8 cellular contexts compared by ENCODE assay signal in genomic region chr4:76984127-76984526, GRCh38. TPM values are rescaled to one million over a fixed set of nuclear protein-coding genes. Genes with fewer than 3 reads are reported as not detected.
DNase-seq lines count a peak whose midpoint lies in the region; ATAC-seq and TF ChIP-seq lines count a peak whose summit lies in the region.

No MANE protein-coding gene starts in this region.

- peaks cover 35% of the 10 kb centered on the region for H3K4me1 Mint-ChIP-seq in Caco-2 (ENCODE audit: low read depth, unreplicated experiment)

- no CpG with 5 or more reads among the region's 3 CpGs for WGBS in trophoblast cell (ENCODE audit: extremely low coverage, insufficient coverage, insufficient read length)

- H3K9me3 Mint-ChIP-seq in Caco-2 (ENCODE audit: unreplicated experiment) = peaks cover 3% of the 10 kb centered on the region

- H3K27ac ChIP-seq in dorsolateral prefrontal cortex (peak overlapping the region in 30 of 59 donors; percentile 3 to 82 (median 46)), trophoblast cell (ENCODE audit: low read depth, low read length) (peak overlapping the region; percentile 87)

- no peak overlapping the region for H3K23ac ChIP-seq in trophoblast cell (ENCODE audit: low read length)

- H3K27ac Mint-ChIP-seq in Caco-2 (ENCODE audit: unreplicated experiment) = no peak overlapping the region

- H3K9me3 ChIP-seq in Caco-2 (no peaks in the 10 kb centered on the region), trophoblast cell (ENCODE audit: insufficient read depth, low read depth, low read length) (no peaks in the 10 kb centered on the region)

- no peak overlapping the region for H2BK12ac ChIP-seq in trophoblast cell (ENCODE audit: low read length)

- H3K4me2 ChIP-seq in trophoblast cell (ENCODE audit: low read length) = no peak overlapping the region

- H2BK120ac ChIP-seq in trophoblast cell (ENCODE audit: insufficient read depth, low read length, poor library complexity) = no peak overlapping the region

- peaks cover 16% of the 10 kb centered on the region for H3K79me1 ChIP-seq in trophoblast cell (ENCODE audit: low read length)

- H3K36me3 ChIP-seq in Caco-2 (ENCODE audit: control insufficient read depth, insufficient read depth, low read length) = no peaks in the 10 kb centered on the region
- H3K36me3 ChIP-seq in trophoblast cell (ENCODE audit: control insufficient read depth in 1 of 2, insufficient read depth in 2 of 2, low read length in 2 of 2) = peaks cover 0 to 4% of the 10 kb centered on the region in 2 experiments

- no peak overlapping the region for H2AFZ ChIP-seq in trophoblast cell (ENCODE audit: insufficient read depth, low read length, poor library complexity)

- H4K8ac ChIP-seq in trophoblast cell (ENCODE audit: low read depth, low read length) = no peak overlapping the region

- H2AK5ac ChIP-seq in trophoblast cell (ENCODE audit: low read length) = no peak overlapping the region

- H3K4me3 ChIP-seq in Caco-2 (ENCODE audit: low read depth, low read length) (no peak overlapping the region), dorsolateral prefrontal cortex (no peak overlapping the region), trophoblast cell (ENCODE audit: low read depth, low read length) (no peak overlapping the region)

- CTCF ChIA-PET in Caco-2 (lab: Charles Lee) = interaction anchor here (0.6 kb wide), 1 partner anchor 35 kb away, joined by 3 read pairs; the partner anchor contains the start of gene SEPTIN11

- H4K91ac ChIP-seq in trophoblast cell (ENCODE audit: low read depth, low read length) = no peak overlapping the region

- peak; percentile 51 for ATAC-seq in GM21381 (IDR thresholded peaks at IDR 0.05; ENCODE audit: unreplicated experiment)

- TF ChIP-seq CTCF in Caco-2 (IDR thresholded peaks at IDR 0.05; ENCODE audit: insufficient read depth in 1 of 2, low read depth in 1 of 2, low read length in 1 of 2, severe bottlenecking in 1 of 2, unreplicated experiment in 1 of 2) = peak; percentile 9 to 12
- TF ChIP-seq CTCF in dorsolateral prefrontal cortex (IDR thresholded peaks at IDR 0.05 in 54 of 56, conservative IDR thresholded peaks at IDR 0.05 in 2 of 56; ENCODE audit: low read depth in 1 of 56, partially characterized antibody in 56 of 56) = peak in 21 of 56 donors; percentile 7 to 39 (median 15)

- H3K36me3 Mint-ChIP-seq in Caco-2 (ENCODE audit: insufficient read depth, unreplicated experiment) = peaks cover 12% of the 10 kb centered on the region

- no peak overlapping the region for H3K9ac ChIP-seq in trophoblast cell (ENCODE audit: low read length)

- H3K14ac ChIP-seq in trophoblast cell (ENCODE audit: low read length) = no peak overlapping the region

- no peak overlapping the region for H3K4me3 Mint-ChIP-seq in Caco-2 (ENCODE audit: unreplicated experiment)

- H3K79me2 ChIP-seq in trophoblast cell (ENCODE audit: control insufficient read depth, insufficient read depth, low read length, poor library complexity) = peaks cover 11% of the 10 kb centered on the region

- no peaks in the 10 kb centered on the region for H3K27me3 ChIP-seq in Caco-2 (replicated peaks; ENCODE audit: control insufficient read depth, insufficient read depth, low read length)
- no peaks in the 10 kb centered on the region for H3K27me3 ChIP-seq in dorsolateral prefrontal cortex
- H3K27me3 ChIP-seq in trophoblast cell (ENCODE audit: insufficient read depth, low read length) = no peaks in the 10 kb centered on the region

- no peak overlapping the region for H3K18ac ChIP-seq in trophoblast cell (ENCODE audit: low read length)

- H3K4ac ChIP-seq in trophoblast cell (ENCODE audit: low read depth, low read length) = no peak overlapping the region

- H3K4me1 ChIP-seq in Caco-2 (peaks cover 22% of the 10 kb centered on the region), trophoblast cell (ENCODE audit: control insufficient read depth in 1 of 2, insufficient read depth in 2 of 2, low read length in 2 of 2) (peaks cover 30 to 36% of the 10 kb centered on the region in 2 experiments)

- DNase-seq in Caco-2 (no peak), M059J (ENCODE audit: low read depth) (peak; percentile 34), dorsolateral prefrontal cortex (no peak), trophoblast cell (peak in 1 of 2 donors; percentile 37), NCI-H1092 treated with DMSO at 0.1 percent for 48 hours (lab: John Stamatoyannopoulos, UW) (no peak), SHP77 (lab: John Stamatoyannopoulos, UW) (no peak), NCI-H146 (lab: John Stamatoyannopoulos, UW) (no peak)

- H3K27me3 Mint-ChIP-seq in Caco-2 (ENCODE audit: insufficient read depth, unreplicated experiment) = no peaks in the 10 kb centered on the region

- intact Hi-C loops in Caco-2 (cut with micrococcal nuclease; ENCODE audit: unreplicated experiment) = loop anchor here (1.0 kb wide), 1 partner anchor 34 kb away; no protein-coding TSS in a partner anchor
- intact Hi-C loops in dorsolateral prefrontal cortex (cut with DNase I) = no loop called here

- H4K12ac ChIP-seq in trophoblast cell (ENCODE audit: low read depth, low read length) = no peak overlapping the region

- no TSS peak for BruUV-seq in Caco-2 (replicated peaks; lab: Mats Ljungman, UMichigan)

- no peak overlapping the region for H2BK5ac ChIP-seq in trophoblast cell (ENCODE audit: low read depth, low read length, poor library complexity)

- POLR2A ChIA-PET in Caco-2 (lab: Charles Lee) = no interaction called here

RNA-seq across cellular contexts. Expression of gene SEPTIN11, which starts 34.6 kb away (rescaled TPM):
- total RNA-seq in Caco-2 (2022) (119 and 127 TPM in 2 replicates), dorsolateral prefrontal cortex (100 to 1,000 TPM; 109 to 284 (median 200) TPM)
- total RNA-seq in M059J (2014; rRNA removed; shearing (Covaris generic)) = 27.4 and 34.0 TPM in 2 replicates
- polyA plus RNA-seq in trophoblast cell (2013) = 151 and 154 TPM in 2 replicates
